26 cellular contexts compared by ENCODE assay signal in genomic region chr11:115458877-115459276, GRCh38. TPM values are rescaled to one million over a fixed set of nuclear protein-coding genes. Genes with fewer than 3 reads are reported as not detected.
DNase-seq lines count a peak whose midpoint lies in the region; ATAC-seq, FAIRE-seq and TF ChIP-seq lines count a peak whose summit lies in the region.
"Had no signal": no experiment of that assay in that cellular context is flagged by ENCODE, and none has a peak within 500 bp of the region (broad histone marks: within the 10 kb centered on the region; RNA-seq: fewer than 3 reads in every experiment).

No MANE protein-coding gene starts in this region.

- H3K79me1 ChIP-seq in IMR-90 (ENCODE audit: low read depth in 1 of 2, low read length in 2 of 2) = peaks cover 6 to 8% of the 10 kb centered on the region in 2 experiments; a peak in 2 of 4 replicates

- H3K27ac ChIP-seq in IMR-90 (ENCODE audit: insufficient read depth, low read length) = no peak overlapping the region
- H3K27ac ChIP-seq in astrocyte (ENCODE audit: low read depth, low read length) = peak overlapping the region; percentile 46
- no peak overlapping the region for H3K27ac ChIP-seq in effector memory CD4-positive, alpha-beta T cell (ENCODE audit: insufficient read depth, low read length, poor library complexity, severe bottlenecking)
- H3K27ac ChIP-seq: adrenal gland, epithelial cell of prostate, heart left ventricle, KMS-11, parathyroid adenoma, right lobe of liver, upper lobe of right lung had no signal

- H3K9ac ChIP-seq in IMR-90 (ENCODE audit: low read depth, low read length) = no peak overlapping the region
- no peak overlapping the region for H3K9ac ChIP-seq in astrocyte (ENCODE audit: low read length)
- H3K9ac ChIP-seq: KMS-11, parathyroid adenoma had no signal

- no peaks in the 10 kb centered on the region for H4K20me1 ChIP-seq in IMR-90 (ENCODE audit: insufficient read depth, low read length)
- H4K20me1 ChIP-seq in astrocyte (ENCODE audit: insufficient read depth, low read length) = no peaks in the 10 kb centered on the region

- H3K18ac ChIP-seq in IMR-90 (ENCODE audit: low read depth, low read length) = peak overlapping the region; percentile 80; the same call in 1 of the 2 replicates

- POLR2A ChIA-PET in IMR-90 (lab: Charles Lee; ENCODE audit: unreplicated experiment) = no interaction called here

- H3K9me3 ChIP-seq in IMR-90 (ENCODE audit: control insufficient read depth, insufficient read depth, low read length) (no peaks in the 10 kb centered on the region), astrocyte (ENCODE audit: insufficient read depth, low read depth, low read length) (no peaks in the 10 kb centered on the region), HAP-1 (no peaks in the 10 kb centered on the region)
- H3K9me3 ChIP-seq in effector memory CD4-positive, alpha-beta T cell (ENCODE audit: control insufficient read depth, low read length) = no peaks in the 10 kb centered on the region
- H3K9me3 ChIP-seq: adrenal gland, heart left ventricle, right lobe of liver, upper lobe of right lung had no signal

- no peak overlapping the region for H3K4ac ChIP-seq in IMR-90 (ENCODE audit: low read depth, low read length)

- peaks cover 2% of the 10 kb centered on the region for H3K36me3 Mint-ChIP-seq in astrocyte (ENCODE audit: low read depth, unreplicated experiment)
- H3K36me3 Mint-ChIP-seq: stimulated activated memory B cell treated with anti-CD40 and anti-IgM and Interleukin-4, amounts not matched to agents 10 μg/mL and 1 μg/mL and 100 μg/mL, for 72 hours had no signal

- no peak overlapping the region for H3K4me3 ChIP-seq in IMR-90 (ENCODE audit: insufficient read depth, low read depth, low read length)
- H3K4me3 ChIP-seq in astrocyte (ENCODE audit: insufficient read depth, low read depth, low read length) = no peak overlapping the region
- no peak overlapping the region for H3K4me3 ChIP-seq in effector memory CD4-positive, alpha-beta T cell (ENCODE audit: insufficient read depth, low read depth, low read length, poor library complexity, severe bottlenecking)
- no peak overlapping the region for H3K4me3 ChIP-seq in HAP-1
- H3K4me3 ChIP-seq: adrenal gland, heart left ventricle, lung, right lobe of liver, upper lobe of right lung had no signal

- H3K4me1 Mint-ChIP-seq in astrocyte (ENCODE audit: low read depth, unreplicated experiment) = peaks cover 68% of the 10 kb centered on the region
- H3K4me1 Mint-ChIP-seq: stimulated activated memory B cell treated with anti-CD40 and anti-IgM and Interleukin-4, amounts not matched to agents 10 μg/mL and 1 μg/mL and 100 μg/mL, for 72 hours had no signal

- H3K9me3 Mint-ChIP-seq in astrocyte (ENCODE audit: unreplicated experiment) = no peaks in the 10 kb centered on the region
- H3K9me3 Mint-ChIP-seq: activated naive CD4-positive, alpha-beta T cell treated with anti-CD3 and anti-CD28 coated beads for 36 hours; activated T-helper 1 cell treated with anti-CD3 and anti-CD28 coated beads, Interleukin-12 subunit alpha, Interleukin-12 subunit beta, Interleukin-2, Interleukin-4 antibody, amounts not matched to agents 30 ng/mL and 10 ng/mL and 1 ng/mL, durations not matched to agents 14 hours and 24 hours and 36 hours; nephron progenitor cell; stimulated activated memory B cell treated with anti-CD40 and anti-IgM and Interleukin-4, amounts not matched to agents 10 μg/mL and 1 μg/mL and 100 μg/mL, for 72 hours had no signal

- dilution Hi-C loops in IMR-90 (cut with HindIII; ENCODE audit: low sequenced_read_pairs, unreplicated experiment) = no loop called here

- H2AK9ac ChIP-seq in IMR-90 (replicated peaks; ENCODE audit: low read depth, low read length, poor library complexity) = no peak overlapping the region

- H2AFZ ChIP-seq in IMR-90 (replicated peaks; ENCODE audit: low read length, poor library complexity) (no peak overlapping the region), astrocyte (ENCODE audit: low read depth, low read length) (no peak overlapping the region)
- H2AFZ ChIP-seq: parathyroid adenoma had no signal

- intact Hi-C loops in IMR-90 (cut with micrococcal nuclease) = no loop called here
- intact Hi-C loops in sciatic nerve (cut with DNase I) = no loop called here
- intact Hi-C loops in left colon (cut with DNase I, micrococcal nuclease) = no loop called here

- DNase-seq in IMR-90 = peak; percentile 32
- peak; percentile 61 for DNase-seq in NCI-H1436 treated with DMSO at 0.1 percent for 48 hours (lab: John Stamatoyannopoulos, UW)
- peak; percentile 58 for DNase-seq in astrocyte (ENCODE audit: low read depth)
- no peak for DNase-seq in sciatic nerve (ENCODE audit: low spot score)
- no peak for DNase-seq in effector memory CD4-positive, alpha-beta T cell
- no peak for DNase-seq in HAP-1 (ENCODE audit: low spot score in 2 of 2)
- no peak for DNase-seq in left colon
- DNase-seq: activated CD4-positive, alpha-beta T cell treated with anti-CD3 and anti-CD28 coated beads, Interleukin-2, amount 50 U/mL, for 48 hours; activated naive CD4-positive, alpha-beta T cell treated with anti-CD3 and anti-CD28 coated beads for 36 hours; adrenal gland; heart left ventricle; NCI-H2107; nephron progenitor cell; right lobe of liver; RPMI8226; stimulated activated CD4-positive, alpha-beta T cell treated with anti-CD3 and anti-CD28 coated beads, Interleukin-4, amount 100 ng/mL, for 4 hours; substantia nigra; upper lobe of right lung had no signal

- CTCF ChIA-PET in IMR-90 (lab: Yijun Ruan, JAX) = interaction anchor here (0.7 to 1.3 kb wide), 2 partner anchors 12 to 80 kb away, joined by 3 to 5 read pairs; no protein-coding TSS in a partner anchor

- no peaks in the 10 kb centered on the region for H3K27me3 Mint-ChIP-seq in astrocyte (ENCODE audit: low read depth, unreplicated experiment)

- no peak for TF ChIP-seq POLR2A in IMR-90 (IDR thresholded peaks at IDR 0.05; ENCODE audit: low read depth, low read length)

- no peak overlapping the region for H4K91ac ChIP-seq in IMR-90 (ENCODE audit: insufficient read depth, low read depth, low read length)

- H3K27ac Mint-ChIP-seq in astrocyte (ENCODE audit: unreplicated experiment) = peak overlapping the region; percentile 21
- H3K27ac Mint-ChIP-seq: activated naive CD4-positive, alpha-beta T cell treated with anti-CD3 and anti-CD28 coated beads for 36 hours; activated T-helper 1 cell treated with anti-CD3 and anti-CD28 coated beads, Interleukin-12 subunit alpha, Interleukin-12 subunit beta, Interleukin-2, Interleukin-4 antibody, amounts not matched to agents 30 ng/mL and 10 ng/mL and 1 ng/mL, durations not matched to agents 14 hours and 24 hours and 36 hours; nephron progenitor cell; stimulated activated memory B cell treated with anti-CD40 and anti-IgM and Interleukin-4, amounts not matched to agents 10 μg/mL and 1 μg/mL and 100 μg/mL, for 72 hours had no signal

- no peaks in the 10 kb centered on the region for H3K27me3 ChIP-seq in IMR-90 (ENCODE audit: control insufficient read depth, insufficient read depth, low read length)
- no peaks in the 10 kb centered on the region for H3K27me3 ChIP-seq in astrocyte (ENCODE audit: insufficient read depth, low read length)
- H3K27me3 ChIP-seq in effector memory CD4-positive, alpha-beta T cell (replicated peaks; ENCODE audit: control insufficient read depth, insufficient read depth, low read length, poor library complexity, severe bottlenecking) = no peaks in the 10 kb centered on the region
- H3K27me3 ChIP-seq in HAP-1 (ENCODE audit: low read depth) = no peaks in the 10 kb centered on the region; the same call in 1 of the 2 replicates
- H3K27me3 ChIP-seq: adrenal gland, heart left ventricle, right lobe of liver, upper lobe of right lung had no signal

- peak overlapping the region; percentile 0 for H3K4me3 Mint-ChIP-seq in astrocyte (ENCODE audit: unreplicated experiment)
- H3K4me3 Mint-ChIP-seq: activated naive CD4-positive, alpha-beta T cell treated with anti-CD3 and anti-CD28 coated beads for 36 hours; activated T-helper 1 cell treated with anti-CD3 and anti-CD28 coated beads, Interleukin-12 subunit alpha, Interleukin-12 subunit beta, Interleukin-2, Interleukin-4 antibody, amounts not matched to agents 30 ng/mL and 10 ng/mL and 1 ng/mL, durations not matched to agents 14 hours and 24 hours and 36 hours; nephron progenitor cell; stimulated activated memory B cell treated with anti-CD40 and anti-IgM and Interleukin-4, amounts not matched to agents 10 μg/mL and 1 μg/mL and 100 μg/mL, for 72 hours had no signal

- H3K9me1 ChIP-seq in IMR-90 (ENCODE audit: insufficient read depth, low read length) = no peaks in the 10 kb centered on the region

- FAIRE-seq in astrocyte (lab: Jason Lieb, UNC) = no peak
- FAIRE-seq: TTC549 had no signal

- no peak overlapping the region for H2BK20ac ChIP-seq in IMR-90 (ENCODE audit: low read depth, low read length)

- in situ Hi-C loops in IMR-90 (cut with MboI; ENCODE audit: low sequenced_read_pairs) = no loop called here
- in situ Hi-C loops in HAP-1 (cut with MboI; ENCODE audit: low sequenced_read_pairs) = no loop called here

- H3K4me2 ChIP-seq in IMR-90 (ENCODE audit: low read depth, low read length) (peak overlapping the region; percentile 48; the same call in 1 of the 2 replicates), astrocyte (ENCODE audit: low read length) (peak overlapping the region; percentile 58)
- H3K4me2 ChIP-seq: KMS-11 had no signal

- H4K5ac ChIP-seq in IMR-90 (ENCODE audit: low read depth, low read length) = no peak overlapping the region; the same call in 1 of the 2 replicates

- H3K14ac ChIP-seq in IMR-90 (replicated peaks; ENCODE audit: low read depth, low read length) = no peak overlapping the region

- H3K36me3 ChIP-seq in IMR-90 (ENCODE audit: control insufficient read depth, insufficient read depth, low read length) (no peaks in the 10 kb centered on the region), astrocyte (ENCODE audit: insufficient read depth, low read length) (no peaks in the 10 kb centered on the region), HAP-1 (replicated peaks) (no peaks in the 10 kb centered on the region)
- no peaks in the 10 kb centered on the region for H3K36me3 ChIP-seq in effector memory CD4-positive, alpha-beta T cell (ENCODE audit: control insufficient read depth, insufficient read depth, low read length)
- H3K36me3 ChIP-seq: adrenal gland, heart left ventricle, right lobe of liver, upper lobe of right lung had no signal

- ATAC-seq in IMR-90 (ENCODE audit: low read depth) = no peak
- ATAC-seq in sciatic nerve = peak; percentile 22
- ATAC-seq in left colon = no peak
- ATAC-seq: activated CD4-positive, CD25-positive, alpha-beta regulatory T cell treated with anti-CD3 and anti-CD28 coated beads, Interleukin-2, amount 50 U/mL, for 24 hours; heart left ventricle; right lobe of liver; stimulated activated memory B cell treated with anti-CD40 and anti-IgM and Interleukin-4, amounts not matched to agents 10 μg/mL and 1 μg/mL and 100 μg/mL, for 72 hours; upper lobe of right lung had no signal

- H2AK5ac ChIP-seq in IMR-90 (ENCODE audit: low read depth, low read length) = no peak overlapping the region

- 0 out of 2 replicates have a peak overlapping the region, but pooled peaks have one; percentile 4 for H2BK120ac ChIP-seq in IMR-90 (ENCODE audit: low read depth, low read length)

- H2BK5ac ChIP-seq in IMR-90 (ENCODE audit: low read depth, low read length, poor library complexity, severe bottlenecking) = peak overlapping the region; percentile 84

- H3K4me1 ChIP-seq in IMR-90 (ENCODE audit: control insufficient read depth, insufficient read depth, low read length) = peaks cover 10% of the 10 kb centered on the region
- H3K4me1 ChIP-seq in astrocyte (ENCODE audit: insufficient read depth, low read length) = peaks cover 21% of the 10 kb centered on the region
- H3K4me1 ChIP-seq in effector memory CD4-positive, alpha-beta T cell (ENCODE audit: control insufficient read depth, insufficient read depth, low read length, poor library complexity, severe bottlenecking) = no peaks in the 10 kb centered on the region
- H3K4me1 ChIP-seq in HAP-1 = no peaks in the 10 kb centered on the region
- H3K4me1 ChIP-seq: adrenal gland, parathyroid adenoma, upper lobe of right lung had no signal

- H4K8ac ChIP-seq in IMR-90 (ENCODE audit: low read depth in 2 of 2, low read length in 2 of 2) = no peak overlapping the region

- peaks cover 35% of the 10 kb centered on the region for H3K79me2 ChIP-seq in astrocyte (ENCODE audit: insufficient read depth, low read length)
- H3K79me2 ChIP-seq: parathyroid adenoma had no signal

- H2BK15ac ChIP-seq in IMR-90 (ENCODE audit: low read depth, low read length) = no peak overlapping the region

- WGBS in IMR-90 (ENCODE audit: extremely low coverage in 2 of 2, insufficient read length in 1 of 2), 2 experiments = no CpG with 5 or more reads among the region's 4 CpGs

- no TSS peak for BruUV-seq in IMR-90 (replicated peaks; lab: Mats Ljungman, UMichigan)

- TF ChIP-seq CTCF in IMR-90 (conservative IDR thresholded peaks at IDR 0.05; ENCODE audit: low read depth, low read length) (no peak), astrocyte (IDR thresholded peaks at IDR 0.05; ENCODE audit: insufficient read depth, low read depth, low read length) (no peak)

- H3K23ac ChIP-seq in IMR-90 (ENCODE audit: low read depth, low read length) = no peak overlapping the region

- TF ChIP-seq RAD21 in IMR-90 (IDR thresholded peaks at IDR 0.05; ENCODE audit: low read length) = no peak

- no peak overlapping the region for H3K56ac ChIP-seq in IMR-90 (ENCODE audit: extremely low read depth, insufficient read depth, low read length)

RNA-seq across cellular contexts. Expression of gene CADM1, which starts 45.3 kb away (rescaled TPM):
- total RNA-seq in IMR-90 (2012; rRNA removed) = 62.2 and 77.1 TPM in 2 replicates
- 27.8 and 28.8 TPM in 2 replicates for polyA plus RNA-seq in IMR-90 (2012; rRNA removed)
- 10.1 and 18.8 TPM in 2 replicates for polyA plus RNA-seq in IMR-90 (2012; cell fraction: cytosol; rRNA removed)
- 9.6 and 30.1 TPM in 2 replicates for polyA plus RNA-seq in IMR-90 (2012; cell fraction: nucleus; rRNA removed; ENCODE audit: low replicate concordance)
- total RNA-seq in astrocyte = 414 and 491 TPM in 2 replicates
- total RNA-seq in sciatic nerve = 58.7 TPM
- total RNA-seq in left colon = 1 to 10 TPM; 3.8 to 5.8 TPM
- total RNA-seq: activated T-helper 1 cell treated with anti-CD3 and anti-CD28 coated beads, Interleukin-12 subunit alpha, Interleukin-12 subunit beta, Interleukin-2, Interleukin-4 antibody, amounts not matched to agents 30 ng/mL and 10 ng/mL and 1 ng/mL, durations not matched to agents 14 hours and 24 hours and 36 hours had no signal

Comparison
In these comparisons a context has a peak if more than half of its experiments do, and no peak if none do; other contexts are left out.
1. DNase-seq: peak in IMR-90 (single experiment), NCI-H1436 treated with DMSO at 0.1 percent for 48 hours (single experiment) and astrocyte (single experiment); none in sciatic nerve (single experiment), effector memory CD4-positive, alpha-beta T cell (0 of 3), HAP-1 (0 of 2) and left colon (0 of 2).